In the genomic region with DNA sequence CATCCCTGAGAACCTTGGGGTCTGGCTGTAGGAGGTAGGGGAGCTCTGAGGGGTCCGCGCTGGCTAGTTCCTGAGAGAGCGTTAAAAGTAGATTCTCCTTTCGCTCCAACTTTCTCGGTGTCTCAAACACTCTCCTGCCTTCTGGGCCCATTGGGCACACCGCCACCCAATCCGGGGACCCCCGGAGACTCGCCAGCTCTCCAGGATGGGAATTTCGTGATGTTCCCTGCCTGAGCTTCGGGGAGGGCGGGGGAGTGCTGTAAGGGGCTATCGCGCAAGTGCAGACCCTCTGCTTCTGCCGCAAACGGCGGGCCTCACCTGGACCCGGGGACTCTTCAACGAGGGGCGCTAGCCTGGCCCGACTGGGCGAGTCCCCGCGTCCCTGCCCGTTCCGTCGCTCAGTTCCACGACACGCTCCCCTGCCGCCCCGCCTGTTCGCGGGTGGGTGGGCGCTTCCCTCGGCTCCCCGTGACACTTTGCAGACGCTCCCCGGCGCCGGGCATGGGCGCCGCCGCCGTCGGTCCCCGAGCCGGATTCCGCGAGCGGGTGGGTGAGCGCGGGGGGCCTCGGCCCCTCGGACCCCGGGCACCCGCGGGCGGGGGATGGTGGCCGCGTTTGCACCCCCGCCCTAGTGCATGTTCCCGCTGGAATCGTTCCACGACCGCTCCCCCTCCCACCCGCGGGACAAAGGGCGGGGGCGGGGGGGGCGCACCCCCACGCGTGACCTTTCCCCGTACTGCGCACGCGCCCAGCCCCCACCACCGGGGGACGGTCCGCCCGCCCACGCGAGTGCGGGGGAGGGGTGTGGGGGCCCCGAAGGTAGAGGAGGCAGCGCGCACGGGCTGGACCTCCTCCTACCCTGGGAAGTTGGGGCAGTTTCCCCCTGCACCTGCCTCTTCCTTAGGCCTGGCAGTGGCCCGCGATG, we compare ENCODE assay signal across 8 cellular contexts. TPM values are rescaled to one million over a fixed set of nuclear protein-coding genes. Genes with fewer than 3 reads are reported as not detected.
DNase-seq lines count a peak whose midpoint lies in the region; ATAC-seq and TF ChIP-seq lines count a peak whose summit lies in the region.

A gene (plus strand): TSS at position 481 of the 925 bp plus-strand sequence. CDS start 835 bp downstream, outside the sequence.

- peaks cover 17% of the 10 kb centered on the region for H3K4me1 Mint-ChIP-seq in activated T-helper 17 cell treated with anti-CD3 and anti-CD28 coated beads, Interleukin-2, amount 50 U/mL, for 72 hours

- WGBS in tibial nerve, 2 donors = 2% methylated on average over 15 to 33 of the region's 89 CpGs

- H3K9ac ChIP-seq in fibroblast of lung (ENCODE audit: insufficient read depth, low read length) (peak within 1 kb of the TSS; percentile 61), muscle layer of colon (ENCODE audit: low read length) (peak within 1 kb of the TSS; percentile 11)

- no peaks in the 10 kb centered on the region for H3K27me3 ChIP-seq in fibroblast of lung (ENCODE audit: control insufficient read depth, insufficient read depth, low read length)
- H3K27me3 ChIP-seq in muscle layer of colon (ENCODE audit: control insufficient read depth in 1 of 2, insufficient read depth in 2 of 2, low read length in 2 of 2) = no peaks in the 10 kb centered on the region
- H3K27me3 ChIP-seq in tibial nerve = no peaks in the 10 kb centered on the region

- TF ChIP-seq POLR2A in tibial nerve (IDR thresholded peaks at IDR 0.05) = peak in 1 of 2 donors; percentile 21

- peaks cover 59% of the 10 kb centered on the region for H3K36me3 Mint-ChIP-seq in activated T-helper 17 cell treated with anti-CD3 and anti-CD28 coated beads, Interleukin-2, amount 50 U/mL, for 72 hours (ENCODE audit: low read depth)

- H3K9me3 ChIP-seq in fibroblast of lung (ENCODE audit: control insufficient read depth, insufficient read depth, low read depth, low read length) = no peaks in the 10 kb centered on the region
- H3K9me3 ChIP-seq in muscle layer of colon (ENCODE audit: low read length) = no peaks in the 10 kb centered on the region
- H3K9me3 ChIP-seq in tibial nerve = no peaks in the 10 kb centered on the region

- H3K4me3 Mint-ChIP-seq in activated T-helper 17 cell treated with anti-CD3 and anti-CD28 coated beads, Interleukin-2, amount 50 U/mL, for 72 hours = peak within 1 kb of the TSS; percentile 65

- peak; percentile 5 to 41 for TF ChIP-seq EP300 in tibial nerve (IDR thresholded peaks at IDR 0.05)

- peak within 1 kb of the TSS; percentile 93 for H3K4me2 ChIP-seq in fibroblast of lung (ENCODE audit: extremely low read depth, insufficient read depth, low read length)

- H2AFZ ChIP-seq in fibroblast of lung (ENCODE audit: low read length) = peak within 1 kb of the TSS; percentile 76

- DNase-seq in COLO668 (lab: John Stamatoyannopoulos, UW; ENCODE audit: unreplicated experiment) (peak; percentile 81), HFF-Myc (ENCODE audit: extremely low read depth, low read depth) (no peak), NCI-H524 treated with DMSO at 0.1 percent for 48 hours (lab: John Stamatoyannopoulos, UW) (peak; percentile 28), fibroblast of lung (ENCODE audit: low read depth in 2 of 2) (peak; percentile 75 to 86), tibial nerve (ENCODE audit: low spot score in 2 of 2) (peak in 1 of 2 donors; percentile 63)

- peaks cover 18% of the 10 kb centered on the region for H3K36me3 ChIP-seq in fibroblast of lung (ENCODE audit: control insufficient read depth, insufficient read depth, low read length)
- peaks cover 10% of the 10 kb centered on the region for H3K36me3 ChIP-seq in muscle layer of colon (ENCODE audit: insufficient read depth, low read length)
- H3K36me3 ChIP-seq in tibial nerve = peaks cover 0 to 41% (median 0%) of the 10 kb centered on the region in 3 donors

- H3K79me2 ChIP-seq in fibroblast of lung (ENCODE audit: control insufficient read depth, insufficient read depth, low read length) = peaks cover 20% of the 10 kb centered on the region

- H4K20me1 ChIP-seq in fibroblast of lung (ENCODE audit: control insufficient read depth, extremely low read depth, insufficient read depth, low read length) = no peaks in the 10 kb centered on the region

- TF ChIP-seq CTCF in HFF-Myc (IDR thresholded peaks at IDR 0.05; ENCODE audit: low read depth, low read length, missing control alignments) (no peak), fibroblast of lung (conservative IDR thresholded peaks at IDR 0.05 in 1 of 2, IDR thresholded peaks at IDR 0.05 in 1 of 2; ENCODE audit: low read depth in 1 of 2, low read length in 2 of 2) (no peak), tibial nerve (IDR thresholded peaks at IDR 0.05) (no peak)

- H3K9me3 Mint-ChIP-seq in activated T-helper 17 cell treated with anti-CD3 and anti-CD28 coated beads, Interleukin-2, amount 50 U/mL, for 72 hours = no peaks in the 10 kb centered on the region

- H3K4me3 ChIP-seq in HFF-Myc (replicated peaks; ENCODE audit: low read depth, low read length) (peak within 1 kb of the TSS; percentile 72), fibroblast of lung (replicated peaks in 1 of 4; ENCODE audit: control extremely low read depth in 1 of 4, insufficient read depth in 1 of 4, low read depth in 3 of 4, low read length in 4 of 4) (peak within 1 kb of the TSS; percentile 58 to 79 (median 64)), muscle layer of colon (ENCODE audit: low read depth in 1 of 2, low read length in 2 of 2) (peak within 1 kb of the TSS; percentile 67 to 78), tibial nerve (peak within 1 kb of the TSS; percentile 63 to 92 (median 68))

- H3K4me1 ChIP-seq in fibroblast of lung (ENCODE audit: control insufficient read depth, extremely low read depth, insufficient read depth, low read length) = peaks cover 6% of the 10 kb centered on the region
- peaks cover 27% of the 10 kb centered on the region for H3K4me1 ChIP-seq in muscle layer of colon (ENCODE audit: insufficient read depth, low read length)
- H3K4me1 ChIP-seq in tibial nerve = peaks cover 0 to 65% (median 26%) of the 10 kb centered on the region in 4 donors

- H3K27ac Mint-ChIP-seq in activated T-helper 17 cell treated with anti-CD3 and anti-CD28 coated beads, Interleukin-2, amount 50 U/mL, for 72 hours = peak within 1 kb of the TSS; percentile 46

- ATAC-seq in activated T-helper 17 cell treated with anti-CD3 and anti-CD28 coated beads, Interleukin-2, amount 50 U/mL, for 72 hours (replicated peaks) = no peak
- ATAC-seq in HG03045 (IDR thresholded peaks at IDR 0.05; ENCODE audit: unreplicated experiment) = no peak

- H3K27me3 Mint-ChIP-seq in activated T-helper 17 cell treated with anti-CD3 and anti-CD28 coated beads, Interleukin-2, amount 50 U/mL, for 72 hours = no peaks in the 10 kb centered on the region

- peak within 1 kb of the TSS; percentile 38 for H3K27ac ChIP-seq in fibroblast of lung (ENCODE audit: insufficient read depth, low read length)
- H3K27ac ChIP-seq in muscle layer of colon (ENCODE audit: low read depth, low read length) = peak within 1 kb of the TSS; percentile 81
- H3K27ac ChIP-seq in tibial nerve = peak within 1 kb of the TSS; percentile 80 to 93 (median 88)

RNA-seq across cellular contexts. Expression of the gene that starts here (rescaled TPM):
- total RNA-seq in activated T-helper 17 cell treated with anti-CD3 and anti-CD28 coated beads, Interleukin-2, amount 50 U/mL, for 72 hours = 1 to 10 TPM; 2.4 to 2.6 TPM
- total RNA-seq in fibroblast of lung (8.0 and 10.2 TPM in 2 replicates), tibial nerve (10 to 100 TPM; 14.5 to 39.6 (median 16.1) TPM)
- 4.5 and 5.9 TPM in 2 replicates for polyA plus RNA-seq in fibroblast of lung
- 8.2 and 16.1 TPM in 2 replicates for polyA plus RNA-seq in fibroblast of lung (2012)
- polyA minus RNA-seq in fibroblast of lung (ENCODE audit: low replicate concordance) = 7.1 and 9.6 TPM in 2 replicates

Comparison
In these comparisons a context has a peak if more than half of its experiments do, and no peak if none do; other contexts are left out.
1. H3K27ac ChIP-seq: peak in every context shown above with its lines; median percentile 88 in tibial nerve; 81 in muscle layer of colon; 38 in fibroblast of lung.